8 cellular contexts compared by ENCODE assay signal in the genomic region with DNA sequence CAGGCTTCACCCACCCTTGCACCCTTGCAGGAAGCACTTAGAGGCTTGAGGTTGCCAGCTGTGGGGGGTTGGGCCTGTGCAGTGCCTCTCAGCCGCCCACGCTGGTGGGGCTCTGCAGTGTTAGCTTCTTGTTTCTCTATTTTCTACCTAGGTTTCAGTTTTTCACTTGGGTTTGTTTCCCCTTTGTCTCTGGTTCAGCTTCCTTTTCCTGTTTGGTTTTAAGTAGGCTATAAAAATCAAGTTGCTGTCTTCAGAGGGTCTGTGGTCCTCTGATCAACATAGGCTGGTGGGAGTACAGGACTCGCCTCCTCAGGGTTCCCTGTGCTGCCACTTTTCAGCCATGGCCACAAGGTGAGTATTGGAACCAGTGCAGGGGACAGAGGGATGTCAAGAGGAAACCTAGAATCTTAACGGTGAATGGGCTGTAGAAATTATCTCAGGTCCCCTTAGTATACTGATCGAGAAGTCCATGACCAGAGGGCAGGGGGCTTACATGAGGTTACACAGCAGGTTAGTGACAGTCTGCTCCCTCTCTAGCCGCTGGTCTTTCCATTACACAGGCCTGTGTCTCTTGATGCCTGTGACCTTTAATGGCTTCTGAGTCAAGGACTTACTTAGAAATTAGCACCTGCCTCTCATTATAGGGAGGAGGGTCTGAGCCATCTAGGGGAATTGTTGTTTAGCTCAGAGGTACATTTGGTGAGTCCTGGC. TPM values are rescaled to one million over a fixed set of nuclear protein-coding genes. Genes with fewer than 3 reads are reported as not detected.
A peak's percentile ranks its signal among the peaks of the same experiment; 100 is the strongest.
DNase-seq lines count a peak whose midpoint lies in the region; ATAC-seq and TF ChIP-seq lines count a peak whose summit lies in the region.

A gene with protein sequence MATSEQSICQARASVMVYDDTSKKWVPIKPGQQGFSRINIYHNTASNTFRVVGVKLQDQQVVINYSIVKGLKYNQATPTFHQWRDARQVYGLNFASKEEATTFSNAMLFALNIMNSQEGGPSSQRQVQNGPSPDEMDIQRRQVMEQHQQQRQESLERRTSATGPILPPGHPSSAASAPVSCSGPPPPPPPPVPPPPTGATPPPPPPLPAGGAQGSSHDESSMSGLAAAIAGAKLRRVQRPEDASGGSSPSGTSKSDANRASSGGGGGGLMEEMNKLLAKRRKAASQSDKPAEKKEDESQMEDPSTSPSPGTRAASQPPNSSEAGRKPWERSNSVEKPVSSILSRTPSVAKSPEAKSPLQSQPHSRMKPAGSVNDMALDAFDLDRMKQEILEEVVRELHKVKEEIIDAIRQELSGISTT (plus strand): TSS at position 262 of the 711 bp plus-strand sequence. CDS start 79 bp downstream, at position 341.

- ATAC-seq in GM19438 (IDR thresholded peaks at IDR 0.05; ENCODE audit: low read depth, unreplicated experiment) (peak; percentile 37), HG03558 (IDR thresholded peaks at IDR 0.05; ENCODE audit: extremely low read depth, unreplicated experiment) (peak; percentile 36), omental fat pad (ENCODE audit: low FRiP score) (peak; percentile 32)

- no peaks in the 10 kb centered on the region for H3K27me3 ChIP-seq in effector memory CD4-positive, alpha-beta T cell (replicated peaks; ENCODE audit: control insufficient read depth, insufficient read depth, low read length, poor library complexity, severe bottlenecking)
- no peaks in the 10 kb centered on the region for H3K27me3 ChIP-seq in transverse colon

- H3K36me3 ChIP-seq in effector memory CD4-positive, alpha-beta T cell (ENCODE audit: control insufficient read depth, insufficient read depth, low read length): no peaks in the 10 kb centered on the region
- H3K36me3 ChIP-seq in transverse colon: no peaks in the 10 kb centered on the region

- DNase-seq in AML-193 (lab: John Stamatoyannopoulos, UW) (peak; percentile 48 to 49), omental fat pad (ENCODE audit: low spot score) (no peak), transverse colon (peak; percentile 71), iPS-NIHi11 (ENCODE audit: low spot score) (no peak)
- peak; percentile 87 to 89 for DNase-seq in activated CD4-positive, alpha-beta T cell treated with anti-CD3 and anti-CD28 coated beads for 4 hours
- peak in 2 of 3 donors; percentile 48 to 51 for DNase-seq in effector memory CD4-positive, alpha-beta T cell

- no peak for TF ChIP-seq EP300 in transverse colon (IDR thresholded peaks at IDR 0.05; ENCODE audit: low read depth)

- TF ChIP-seq CTCF in omental fat pad (IDR thresholded peaks at IDR 0.05) (no peak), transverse colon (IDR thresholded peaks at IDR 0.05) (no peak)

- TF ChIP-seq POLR2A in transverse colon (IDR thresholded peaks at IDR 0.05): peak; percentile 60

- no peaks in the 10 kb centered on the region for H3K9me3 ChIP-seq in effector memory CD4-positive, alpha-beta T cell (ENCODE audit: control insufficient read depth, low read length)
- no peaks in the 10 kb centered on the region for H3K9me3 ChIP-seq in transverse colon

- 72% methylated on average over 6 of the region's 6 CpGs; no CpG with 5 or more reads in 1 of the 2 donors for WGBS in transverse colon (ENCODE audit: low coverage in 1 of 2), 2 donors

- peak within 1 kb of the TSS; percentile 90 for H3K27ac ChIP-seq in effector memory CD4-positive, alpha-beta T cell (ENCODE audit: insufficient read depth, low read length, poor library complexity, severe bottlenecking)
- peak within 1 kb of the TSS; percentile 61 to 82 (median 74) for H3K27ac ChIP-seq in transverse colon

- H3K4me3 ChIP-seq in effector memory CD4-positive, alpha-beta T cell (ENCODE audit: insufficient read depth, low read depth, low read length, poor library complexity, severe bottlenecking): peak within 1 kb of the TSS; percentile 65
- peak within 1 kb of the TSS in 2 of 4 donors; percentile 4 to 30 for H3K4me3 ChIP-seq in transverse colon

- intact Hi-C loops in transverse colon (cut with DNase I; ENCODE audit: low total_unique reads): no loop called here

- in situ Hi-C loops in transverse colon (cut with MboI; ENCODE audit: low pct_ligation_motif_present in 1 of 4, low pct_unique_long_range_greater_than_20kb in 1 of 4, low sequenced_read_pairs in 3 of 4): no loop called here

- H3K4me1 ChIP-seq in effector memory CD4-positive, alpha-beta T cell (ENCODE audit: control insufficient read depth, insufficient read depth, low read length, poor library complexity, severe bottlenecking): peaks cover 69% of the 10 kb centered on the region
- peaks cover 0 to 14% (median 0%) of the 10 kb centered on the region in 4 donors for H3K4me1 ChIP-seq in transverse colon

RNA-seq across cellular contexts. Expression of the gene that starts here (rescaled TPM):
- total RNA-seq in omental fat pad (100 to 1,000 TPM in 1 of 4 donors, 10 to 100 TPM in 3; 33.7 to 148 (median 56.1) TPM), transverse colon (10 to 100 TPM; 22.8 to 86.4 (median 45.2) TPM)

Comparison
In these comparisons a context has a peak if more than half of its experiments do, and no peak if none do; other contexts are left out.
1. DNase-seq: peak in AML-193 (2 of 2), activated CD4-positive, alpha-beta T cell treated with anti-CD3 and anti-CD28 coated beads for 4 hours (2 of 2), effector memory CD4-positive, alpha-beta T cell (2 of 3) and transverse colon (single experiment); none in omental fat pad (single experiment) and iPS-NIHi11 (single experiment).
2. Peak in every context shown above with its lines, with median percentiles within 50 percentile points of each other: ATAC-seq.